Comparison of ENCODE assay signal across 18 cellular contexts in genomic region chr3:186975726-186976125, GRCh38. TPM values are rescaled to one million over a fixed set of nuclear protein-coding genes. Genes with fewer than 3 reads are reported as not detected.
DNase-seq lines count a peak whose midpoint lies in the region; ATAC-seq and TF ChIP-seq lines count a peak whose summit lies in the region.
"Had no signal": no experiment of that assay in that cellular context is flagged by ENCODE, and none has a peak within 500 bp of the region (broad histone marks: within the 10 kb centered on the region; RNA-seq: fewer than 3 reads in every experiment).

No MANE protein-coding gene starts in this region.

- intact Hi-C loops in cardiac septum (cut with DNase I) (loop anchor here (2.0 kb wide), 2 partner anchors 27 to 45 kb away; partner anchors contain the start of gene ST6GAL1), left ventricle myocardium superior (cut with micrococcal nuclease) (loop anchor here (5.0 kb wide), 1 partner anchor 38 kb away; no protein-coding TSS in a partner anchor), uterus (cut with DNase I; ENCODE audit: low total_unique reads) (no loop called here)

- H3K36me3 Mint-ChIP-seq in osteocyte (ENCODE audit: unreplicated experiment) (peaks cover 32% of the 10 kb centered on the region), glutamatergic neuron (ENCODE audit: unreplicated experiment) (peaks cover 7% of the 10 kb centered on the region)

- H3K4me3 Mint-ChIP-seq in osteocyte (ENCODE audit: unreplicated experiment), result no peak overlapping the region
- H3K4me3 Mint-ChIP-seq in glutamatergic neuron (ENCODE audit: unreplicated experiment), result no peak overlapping the region

- no peak for TF ChIP-seq CTCF in cardiac muscle cell (IDR thresholded peaks at IDR 0.05; ENCODE audit: low read depth, low read length)
- TF ChIP-seq CTCF in osteocyte (IDR thresholded peaks at IDR 0.05), result no peak
- no peak for TF ChIP-seq CTCF in uterus (IDR thresholded peaks at IDR 0.05)
- TF ChIP-seq CTCF in glutamatergic neuron (IDR thresholded peaks at IDR 0.05; ENCODE audit: partially characterized antibody, unreplicated experiment), result no peak

- H3K4me1 Mint-ChIP-seq in osteocyte (ENCODE audit: unreplicated experiment), result peaks cover 66% of the 10 kb centered on the region
- peaks cover 32% of the 10 kb centered on the region for H3K4me1 Mint-ChIP-seq in glutamatergic neuron (ENCODE audit: low read depth, unreplicated experiment)

- no peaks in the 10 kb centered on the region for H3K9me3 Mint-ChIP-seq in osteocyte (ENCODE audit: unreplicated experiment)
- peaks cover 8% of the 10 kb centered on the region for H3K9me3 Mint-ChIP-seq in glutamatergic neuron (ENCODE audit: unreplicated experiment)

- H3K9me3 ChIP-seq in cardiac muscle cell (ENCODE audit: low read depth) (no peaks in the 10 kb centered on the region), uterus (no peaks in the 10 kb centered on the region)
- H3K9me3 ChIP-seq: ovary, spleen, vagina had no signal

- H3K27ac ChIP-seq in cardiac muscle cell, result peak overlapping the region; percentile 91
- peak overlapping the region; percentile 78 to 90 for H3K27ac ChIP-seq in uterus
- H3K27ac ChIP-seq: VCaP had no signal

- H3K27me3 Mint-ChIP-seq in osteocyte (ENCODE audit: unreplicated experiment) (no peaks in the 10 kb centered on the region), glutamatergic neuron (ENCODE audit: unreplicated experiment) (peaks cover 9% of the 10 kb centered on the region)

- no peak overlapping the region for H3K4me3 ChIP-seq in cardiac muscle cell
- no peak overlapping the region for H3K4me3 ChIP-seq in uterus
- H3K4me3 ChIP-seq: K562, ovary, spleen, vagina had no signal

- ATAC-seq in left ventricle myocardium superior (peak; percentile 2), GM18519 (IDR thresholded peaks at IDR 0.05; ENCODE audit: low FRiP score, unreplicated experiment) (no peak), GM21526 (IDR thresholded peaks at IDR 0.05; ENCODE audit: low FRiP score, unreplicated experiment) (no peak)
- ATAC-seq: esophagus mucosa, K562, SK-N-SH treated with all-trans-retinoic acid at 6 μM for 48 hours had no signal

- H3K27ac Mint-ChIP-seq in osteocyte (ENCODE audit: unreplicated experiment) (peak overlapping the region; percentile 94), glutamatergic neuron (ENCODE audit: unreplicated experiment) (no peak overlapping the region)

- DNase-seq in cardiac muscle cell (ENCODE audit: low read depth in 1 of 2, low spot score in 1 of 2), result no peak
- no peak for DNase-seq in cardiac septum (ENCODE audit: low spot score)
- no peak for DNase-seq in left ventricle myocardium superior
- no peak for DNase-seq in osteocyte (ENCODE audit: extremely low spot score, unreplicated experiment)
- no peak for DNase-seq in uterus
- DNase-seq in glutamatergic neuron, result no peak
- DNase-seq: activated gamma-delta T cell, dermis blood vessel endothelial cell, NCI-H2081 treated with DMSO at 0.1 percent for 48 hours, ovary, spleen had no signal

- H3K4me1 ChIP-seq in cardiac muscle cell (ENCODE audit: low read depth), result peaks cover 14% of the 10 kb centered on the region
- H3K4me1 ChIP-seq in uterus, result no peaks in the 10 kb centered on the region

- H3K36me3 ChIP-seq in cardiac muscle cell, result peaks cover 11% of the 10 kb centered on the region
- no peaks in the 10 kb centered on the region for H3K36me3 ChIP-seq in uterus
- H3K36me3 ChIP-seq: ovary, vagina had no signal

- H3K27me3 ChIP-seq in cardiac muscle cell (no peaks in the 10 kb centered on the region), uterus (no peaks in the 10 kb centered on the region)
- H3K27me3 ChIP-seq: ovary, spleen, vagina had no signal

- no peak for TF ChIP-seq POLR2A in uterus (IDR thresholded peaks at IDR 0.05)

RNA-seq across cellular contexts. Expression of gene ST6GAL1, which starts 45.4 kb away (rescaled TPM):
- total RNA-seq in cardiac muscle cell, result 70.1 and 123 TPM in 2 replicates
- polyA plus RNA-seq in cardiac muscle cell, result 62.9 and 64.3 TPM in 2 replicates
- 61.8 TPM for total RNA-seq in cardiac septum
- 75.9 TPM for total RNA-seq in left ventricle myocardium superior
- 63.1 and 68.2 TPM in 2 replicates for total RNA-seq in osteocyte
- 100 to 1,000 TPM in 1 of 4 donors, 10 to 100 TPM in 3; 32.6 to 107 (median 57.1) TPM for total RNA-seq in uterus
- total RNA-seq in glutamatergic neuron (ENCODE audit: unreplicated experiment), result 156 TPM
